ENCODE assay signal across 10 cellular contexts in the genomic region with DNA sequence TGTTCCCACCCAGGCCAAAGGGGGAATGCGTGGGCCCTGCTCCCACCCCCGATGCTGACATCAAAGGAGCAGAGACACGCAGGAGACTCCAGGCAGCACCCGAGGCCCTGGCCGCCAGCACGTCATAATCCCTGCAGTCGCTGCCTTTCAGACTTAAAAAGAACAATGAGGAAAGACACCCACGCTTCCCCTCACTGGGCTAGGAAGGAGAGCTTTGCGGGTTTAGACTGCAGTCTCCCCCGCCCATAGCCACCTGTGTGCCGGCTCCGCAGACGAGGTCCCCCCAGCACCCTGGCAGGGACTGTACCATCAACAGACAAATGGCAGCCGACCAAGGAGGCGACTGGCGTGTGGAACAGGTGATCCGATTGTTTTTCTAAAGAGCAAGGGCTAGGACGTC. TPM values are rescaled to one million over a fixed set of nuclear protein-coding genes. Genes with fewer than 3 reads are reported as not detected.
DNase-seq lines count a peak whose midpoint lies in the region; ATAC-seq, FAIRE-seq and TF ChIP-seq lines count a peak whose summit lies in the region.
"Had no signal": no experiment of that assay in that cellular context is flagged by ENCODE, and none has a peak within 500 bp of the region (broad histone marks: within the 10 kb centered on the region; RNA-seq: fewer than 3 reads in every experiment).

No MANE protein-coding gene starts in this region.

- peaks cover 5% of the 10 kb centered on the region for H3K79me2 ChIP-seq in HepG2 (ENCODE audit: insufficient read depth, low read length)

- ATAC-seq in HepG2 (no peak), right lobe of liver (no peak), lower lobe of right lung (no peak), GM21447 (IDR thresholded peaks at IDR 0.05; ENCODE audit: unreplicated experiment) (no peak), HG02884 (IDR thresholded peaks at IDR 0.05; ENCODE audit: unreplicated experiment) (no peak), HG02885 (IDR thresholded peaks at IDR 0.05; ENCODE audit: poor library complexity, unreplicated experiment) (no peak)

- 78% methylated on average over 18 of the region's 18 CpGs for WGBS in HepG2 (ENCODE audit: low lambda C conversion rate)
- WGBS in right lobe of liver (ENCODE audit: insufficient coverage, low coverage, low lambda C conversion rate, missing lambda C conversion rate): 70% methylated on average over 12 of the region's 18 CpGs

- TF ChIP-seq CTCF in HepG2 (CRISPR knock-in tag; IDR thresholded peaks at IDR 0.05) (no peak), right lobe of liver (IDR thresholded peaks at IDR 0.05) (no peak), lower lobe of right lung (IDR thresholded peaks at IDR 0.05) (no peak)

- TF ChIP-seq RAD21 in HepG2 (CRISPR knock-in tag; IDR thresholded peaks at IDR 0.05): no peak

- TF ChIP-seq POLR2A in HepG2 (IDR thresholded peaks at IDR 0.05; ENCODE audit: insufficient read depth in 1 of 2, low read depth in 2 of 2, low read length in 2 of 2) (no peak), right lobe of liver (IDR thresholded peaks at IDR 0.05) (no peak)

- H4K20me1 ChIP-seq in HepG2 (ENCODE audit: insufficient read depth, low read length): peaks cover 6% of the 10 kb centered on the region; the same call in 1 of the 2 replicates

- FAIRE-seq in HepG2 (lab: Jason Lieb, UNC): no peak

- no TSS peak for BruUV-seq in HepG2 (replicated peaks; lab: Mats Ljungman, UMichigan)

- H3K4me1 ChIP-seq in HepG2 (ENCODE audit: insufficient read depth, low read length) (peaks cover 43% of the 10 kb centered on the region), right lobe of liver (peaks cover 0 to 52% (median 23%) of the 10 kb centered on the region in 4 donors), lower lobe of right lung (no peaks in the 10 kb centered on the region)

- H3K9me3 ChIP-seq in HepG2 (ENCODE audit: low read length) (no peaks in the 10 kb centered on the region), right lobe of liver (no peaks in the 10 kb centered on the region), lower lobe of right lung (no peaks in the 10 kb centered on the region)

- peaks cover 5% of the 10 kb centered on the region for H3K36me3 Mint-ChIP-seq in activated naive CD4-positive, alpha-beta T cell treated with anti-CD3 and anti-CD28 coated beads, Interleukin-2, amount 10 ng/mL, durations not matched to agents 7 days and 5 days

- POLR2A ChIA-PET in HepG2 (lab: Yijun Ruan, JAX): no interaction called here

- CTCF ChIA-PET in HepG2 (lab: Yijun Ruan, JAX; ENCODE audit: low intra/inter-chr PET ratio, low total read pairs): no interaction called here
- CTCF ChIA-PET in activated naive CD4-positive, alpha-beta T cell treated with anti-CD3 and anti-CD28 coated beads, Interleukin-2, amount 10 ng/mL, durations not matched to agents 7 days and 5 days (lab: Charles Lee): interaction anchor here (1.2 kb wide), 1 partner anchor 17 kb away, joined by 3 read pairs; no protein-coding TSS in a partner anchor

- no peak overlapping the region for H2AFZ ChIP-seq in HepG2 (ENCODE audit: low read length)

- H3K4me3 Mint-ChIP-seq in activated naive CD4-positive, alpha-beta T cell treated with anti-CD3 and anti-CD28 coated beads, Interleukin-2, amount 10 ng/mL, durations not matched to agents 7 days and 5 days: peak overlapping the region; percentile 57

- intact Hi-C loops in HepG2 (cut with micrococcal nuclease; ENCODE audit: unreplicated experiment): loop anchor here (5.0 kb wide), 1 partner anchor 381 kb away; no protein-coding TSS in a partner anchor
- intact Hi-C loops in right lobe of liver (cut with DNase I): no loop called here
- intact Hi-C loops in lower lobe of right lung (cut with DNase I): no loop called here

- H3K27me3 ChIP-seq in HepG2 (ENCODE audit: control insufficient read depth in 1 of 2, insufficient read depth in 2 of 2, low read length in 2 of 2) (peaks cover 2 to 12% of the 10 kb centered on the region in 2 experiments; a peak in 2 of 5 replicates), right lobe of liver (no peaks in the 10 kb centered on the region), lower lobe of right lung (ENCODE audit: low read depth) (no peaks in the 10 kb centered on the region)

- no peak for TF ChIP-seq EP300 in HepG2 (IDR thresholded peaks at IDR 0.05; ENCODE audit: low read depth in 2 of 2, low read length in 2 of 2)
- no peak for TF ChIP-seq EP300 in HepG2 (CRISPR knock-in tag; IDR thresholded peaks at IDR 0.05; ENCODE audit: borderline replicate concordance)

- no peak for DNase-seq in HepG2 (ENCODE audit: low spot score)
- no peak for DNase-seq in right lobe of liver
- DNase-seq in activated naive CD4-positive, alpha-beta T cell treated with anti-CD3 and anti-CD28 coated beads, Interleukin-2, amount 10 ng/mL, durations not matched to agents 7 days and 5 days: peak; percentile 30
- no peak for DNase-seq in lower lobe of right lung
- DNase-seq: NCI-H2171, SW 1271 had no signal

- H3K36me3 ChIP-seq in HepG2 (replicated peaks in 1 of 2; ENCODE audit: control insufficient read depth in 1 of 2, insufficient read depth in 2 of 2, low read length in 2 of 2): no peaks in the 10 kb centered on the region
- H3K36me3 ChIP-seq in right lobe of liver: no peaks in the 10 kb centered on the region
- H3K36me3 ChIP-seq in lower lobe of right lung: no peaks in the 10 kb centered on the region

- H3K27ac Mint-ChIP-seq in activated naive CD4-positive, alpha-beta T cell treated with anti-CD3 and anti-CD28 coated beads, Interleukin-2, amount 10 ng/mL, durations not matched to agents 7 days and 5 days: no peak overlapping the region

- no peak overlapping the region for H3K4me3 ChIP-seq in HepG2 (replicated peaks in 1 of 3; ENCODE audit: insufficient read depth in 1 of 3, low read depth in 2 of 3, low read length in 3 of 3)
- H3K4me3 ChIP-seq in right lobe of liver: peak overlapping the region in 1 of 3 donors; percentile 58
- peak overlapping the region; percentile 32 for H3K4me3 ChIP-seq in lower lobe of right lung

- H3K27me3 Mint-ChIP-seq in activated naive CD4-positive, alpha-beta T cell treated with anti-CD3 and anti-CD28 coated beads, Interleukin-2, amount 10 ng/mL, durations not matched to agents 7 days and 5 days: peaks cover 54% of the 10 kb centered on the region

- H3K27ac ChIP-seq in HepG2 (ENCODE audit: extremely low read length, insufficient read depth, low read length) (no peak overlapping the region), right lobe of liver (no peak overlapping the region), lower lobe of right lung (no peak overlapping the region), temporal lobe (ENCODE audit: low read depth, low read length) (peak overlapping the region; percentile 34)

- H3K4me2 ChIP-seq in HepG2 (ENCODE audit: low read depth, low read length): no peak overlapping the region

- peaks cover 18% of the 10 kb centered on the region for H3K4me1 Mint-ChIP-seq in activated naive CD4-positive, alpha-beta T cell treated with anti-CD3 and anti-CD28 coated beads, Interleukin-2, amount 10 ng/mL, durations not matched to agents 7 days and 5 days

- peaks cover 4% of the 10 kb centered on the region for H3K9me3 Mint-ChIP-seq in activated naive CD4-positive, alpha-beta T cell treated with anti-CD3 and anti-CD28 coated beads, Interleukin-2, amount 10 ng/mL, durations not matched to agents 7 days and 5 days

- no peak overlapping the region for H3K9ac ChIP-seq in HepG2 (ENCODE audit: insufficient read depth, low read depth, low read length)

- in situ Hi-C loops in HepG2 (cut with HindIII; ENCODE audit: extremely low pct_ligation_motif_present, low pct_unique_long_range_greater_than_20kb): no loop called here

TF ChIP-seq in HepG2, 621 proteins besides CTCF, POLR2A, EP300 and RAD21 (continues in another document):
- TF ChIP-seq, protein P1, sequence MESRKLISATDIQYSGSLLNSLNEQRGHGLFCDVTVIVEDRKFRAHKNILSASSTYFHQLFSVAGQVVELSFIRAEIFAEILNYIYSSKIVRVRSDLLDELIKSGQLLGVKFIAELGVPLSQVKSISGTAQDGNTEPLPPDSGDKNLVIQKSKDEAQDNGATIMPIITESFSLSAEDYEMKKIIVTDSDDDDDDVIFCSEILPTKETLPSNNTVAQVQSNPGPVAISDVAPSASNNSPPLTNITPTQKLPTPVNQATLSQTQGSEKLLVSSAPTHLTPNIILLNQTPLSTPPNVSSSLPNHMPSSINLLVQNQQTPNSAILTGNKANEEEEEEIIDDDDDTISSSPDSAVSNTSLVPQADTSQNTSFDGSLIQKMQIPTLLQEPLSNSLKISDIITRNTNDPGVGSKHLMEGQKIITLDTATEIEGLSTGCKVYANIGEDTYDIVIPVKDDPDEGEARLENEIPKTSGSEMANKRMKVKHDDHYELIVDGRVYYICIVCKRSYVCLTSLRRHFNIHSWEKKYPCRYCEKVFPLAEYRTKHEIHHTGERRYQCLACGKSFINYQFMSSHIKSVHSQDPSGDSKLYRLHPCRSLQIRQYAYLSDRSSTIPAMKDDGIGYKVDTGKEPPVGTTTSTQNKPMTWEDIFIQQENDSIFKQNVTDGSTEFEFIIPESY (CRISPR knock-in tag; IDR thresholded peaks at IDR 0.05): 0 out of 2 replicates have a peak, but pooled peaks have one; percentile 33

RNA-seq across cellular contexts. Expression of gene GRB10, which starts 1.3 kb away (rescaled TPM):
- total RNA-seq in HepG2 (2016; rRNA removed; fragmentation: Illumina TruSeq; extraction: Trizol): 6.8 and 8.3 TPM in 2 replicates
- total RNA-seq in HepG2 (2016; cell fraction: cytosol; rRNA removed; fragmentation: Illumina TruSeq; extraction: Trizol; ENCODE audit: low read depth): 5.3 and 6.7 TPM in 2 replicates
- total RNA-seq in HepG2 (2016; cell fraction: insoluble cytoplasmic fraction; rRNA removed; fragmentation: Illumina TruSeq; extraction: Trizol): 6.0 and 6.8 TPM in 2 replicates
- total RNA-seq in HepG2 (2016; cell fraction: membrane; rRNA removed; fragmentation: Illumina TruSeq; extraction: Trizol): 5.8 and 7.2 TPM in 2 replicates
- total RNA-seq in HepG2 (2016; cell fraction: nucleus; rRNA removed; fragmentation: Illumina TruSeq; extraction: Trizol): 9.6 and 9.8 TPM in 2 replicates
- 4.0 and 5.6 TPM in 2 replicates for polyA plus RNA-seq in HepG2 (2011; rRNA removed)
- 3.2 and 4.2 TPM in 2 replicates for polyA plus RNA-seq in HepG2 (2011; cell fraction: cytosol; rRNA removed)
- 10.8 and 14.7 TPM in 2 replicates for polyA plus RNA-seq in HepG2 (2011; cell fraction: nucleus; rRNA removed)
- polyA plus RNA-seq in HepG2 (2012): 5.0 and 10.6 TPM in 2 replicates
- polyA plus RNA-seq in HepG2 (2016; cell fraction: cytosol; fragmentation: Illumina TruSeq; extraction: Trizol; ENCODE audit: low read depth): 2.0 and 2.5 TPM in 2 replicates
- 5.9 and 7.3 TPM in 2 replicates for polyA plus RNA-seq in HepG2 (2016; cell fraction: insoluble cytoplasmic fraction; fragmentation: Illumina TruSeq; extraction: Trizol; ENCODE audit: low read depth)
- 3.6 and 4.4 TPM in 2 replicates for polyA plus RNA-seq in HepG2 (2016; cell fraction: membrane; fragmentation: Illumina TruSeq; extraction: Trizol; ENCODE audit: low read depth)
- 13.4 and 14.4 TPM in 2 replicates for polyA plus RNA-seq in HepG2 (2016; cell fraction: nucleus; fragmentation: Illumina TruSeq; extraction: Trizol; ENCODE audit: insufficient read depth, low read depth)
- polyA minus RNA-seq in HepG2 (2011; rRNA and poly(A)+ RNA removed; ENCODE audit: low replicate concordance): 14.7 and 40.4 TPM in 2 replicates
- polyA minus RNA-seq in HepG2 (2011; cell fraction: cytosol; rRNA and poly(A)+ RNA removed): 7.3 and 9.2 TPM in 2 replicates
- polyA minus RNA-seq in HepG2 (2011; cell fraction: nucleus; rRNA and poly(A)+ RNA removed): 26.9 and 31.1 TPM in 2 replicates
- total RNA-seq in right lobe of liver: 10 to 100 TPM; 24.9 to 55.5 (median 40.0) TPM
- total RNA-seq in lower lobe of right lung: 36.5 TPM
- total RNA-seq in temporal lobe: 49.9 TPM
